Comparison of ENCODE assay signal across 6 cellular contexts in the genomic region with DNA sequence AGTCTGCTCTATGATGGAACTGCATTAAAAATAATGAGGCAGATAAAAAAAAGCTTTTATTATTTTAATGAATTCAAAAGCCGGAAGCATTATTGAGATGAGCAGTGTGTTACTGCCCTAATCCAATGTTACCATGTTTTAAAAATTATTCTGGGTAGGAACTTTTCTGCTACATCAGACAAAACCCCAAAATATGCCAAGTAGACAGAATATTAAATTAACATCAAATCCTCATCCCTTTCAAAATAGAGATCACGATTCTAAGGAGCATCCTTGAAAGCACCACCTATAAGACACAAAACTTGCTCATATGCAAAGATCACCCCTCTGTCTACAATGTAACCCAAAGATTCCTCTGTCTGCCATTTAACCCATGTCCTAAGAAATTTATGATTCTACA.
"Had no signal": no experiment of that assay in that cellular context is flagged by ENCODE, and none has a peak within 500 bp of the region (broad histone marks: within the 10 kb centered on the region; RNA-seq: fewer than 3 reads in every experiment).

No MANE protein-coding gene starts in this region.

- H3K27ac ChIP-seq: HL-60, KMS-11 had no signal

- FAIRE-seq: HTR-8/SVneo had no signal

- DNase-seq: Karpas-422, KBM-7, KG1 had no signal

- H3K4me2 ChIP-seq: KMS-11 had no signal

- H3K9ac ChIP-seq: KMS-11 had no signal
